1 cellular context compared by ENCODE assay signal in the genomic region with DNA sequence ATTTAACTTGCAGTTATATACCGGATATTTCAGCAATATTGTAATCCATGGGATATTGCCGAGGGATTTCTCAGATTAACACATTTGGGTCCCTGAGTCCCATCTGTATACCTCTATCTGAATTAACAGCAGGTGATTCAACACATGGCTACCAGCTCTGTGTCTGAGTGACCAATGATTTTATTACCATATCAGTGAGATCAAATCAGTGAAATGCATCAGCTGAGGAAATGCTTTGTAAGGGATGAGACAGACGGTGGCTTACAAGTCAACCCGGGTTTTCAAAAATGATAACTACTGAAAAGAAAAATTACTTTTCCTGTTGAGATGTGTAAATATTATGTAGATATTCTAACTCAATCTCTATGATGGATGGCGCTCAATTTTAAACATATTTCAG.
TF ChIP-seq lines count a peak whose summit lies in the region.

No MANE protein-coding gene starts in this region.

TF ChIP-seq in SK-N-SH treated with all-trans-retinoic acid at 6 μM for 48 hours, 23 proteins besides CTCF, POLR2A, EP300 and RAD21 (continued from another document):
- TF ChIP-seq, protein P1, sequence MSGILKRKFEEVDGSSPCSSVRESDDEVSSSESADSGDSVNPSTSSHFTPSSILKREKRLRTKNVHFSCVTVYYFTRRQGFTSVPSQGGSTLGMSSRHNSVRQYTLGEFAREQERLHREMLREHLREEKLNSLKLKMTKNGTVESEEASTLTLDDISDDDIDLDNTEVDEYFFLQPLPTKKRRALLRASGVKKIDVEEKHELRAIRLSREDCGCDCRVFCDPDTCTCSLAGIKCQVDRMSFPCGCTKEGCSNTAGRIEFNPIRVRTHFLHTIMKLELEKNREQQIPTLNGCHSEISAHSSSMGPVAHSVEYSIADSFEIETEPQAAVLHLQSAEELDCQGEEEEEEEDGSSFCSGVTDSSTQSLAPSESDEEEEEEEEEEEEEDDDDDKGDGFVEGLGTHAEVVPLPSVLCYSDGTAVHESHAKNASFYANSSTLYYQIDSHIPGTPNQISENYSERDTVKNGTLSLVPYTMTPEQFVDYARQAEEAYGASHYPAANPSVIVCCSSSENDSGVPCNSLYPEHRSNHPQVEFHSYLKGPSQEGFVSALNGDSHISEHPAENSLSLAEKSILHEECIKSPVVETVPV (CRISPR knock-in tag; IDR thresholded peaks at IDR 0.05) = no peak
- TF ChIP-seq BACH2 (CRISPR knock-in tag; IDR thresholded peaks at IDR 0.05; ENCODE audit: borderline replicate concordance) (no peak), CSDC2 (CRISPR knock-in tag; IDR thresholded peaks at IDR 0.05) (no peak), PPARA (CRISPR knock-in tag; IDR thresholded peaks at IDR 0.05; ENCODE audit: borderline replicate concordance) (no peak), TSHZ2 (CRISPR knock-in tag; IDR thresholded peaks at IDR 0.05) (no peak)
